In genomic region chr15:79523266-79523665, GRCh38 we compare ENCODE assay signal across 15 cellular contexts.
"Had no signal": no experiment of that assay in that cellular context is flagged by ENCODE, and none has a peak within 500 bp of the region (broad histone marks: within the 10 kb centered on the region; RNA-seq: fewer than 3 reads in every experiment).

No MANE protein-coding gene starts in this region.

- H3K9me3 Mint-ChIP-seq: activated CD8-positive, alpha-beta T cell treated with anti-CD3 and anti-CD28 coated beads for 36 hours; activated T-cell treated with anti-CD3 and anti-CD28 coated beads, Interleukin-2, amount 50 U/mL, for 4 hours had no signal

- H3K36me3 Mint-ChIP-seq: naive thymus-derived CD4-positive, alpha-beta T cell; WTC11 had no signal

- H3K4me3 Mint-ChIP-seq: activated CD8-positive, alpha-beta T cell treated with anti-CD3 and anti-CD28 coated beads for 36 hours; activated T-cell treated with anti-CD3 and anti-CD28 coated beads, Interleukin-2, amount 50 U/mL, for 4 hours; naive thymus-derived CD4-positive, alpha-beta T cell; WTC11 had no signal

- ATAC-seq: activated CD8-positive, alpha-beta T cell treated with anti-CD3 and anti-CD28 coated beads for 36 hours; activated T-cell treated with anti-CD3 and anti-CD28 coated beads, Interleukin-2, amount 50 U/mL, for 4 hours; gastroesophageal sphincter; left colon; mucosa of descending colon; naive thymus-derived CD4-positive, alpha-beta T cell; pancreas; WTC11 had no signal

- DNase-seq: activated CD4-positive, alpha-beta T cell treated with anti-CD3 and anti-CD28 coated beads for 4 hours; activated CD8-positive, alpha-beta T cell treated with anti-CD3 and anti-CD28 coated beads for 36 hours; activated effector memory CD4-positive, alpha-beta T cell treated with Interleukin-2 at 50 U/mL for 16 hours; activated naive CD4-positive, alpha-beta T cell treated with anti-CD3 and anti-CD28 coated beads, Interleukin-2, amount 50 U/mL, for 16 hours; activated T-cell treated with anti-CD3 and anti-CD28 coated beads, Interleukin-2, amount 50 U/mL, for 4 hours; left colon; mammary epithelial cell; mucosa of descending colon; naive thymus-derived CD4-positive, alpha-beta T cell; pancreas; stimulated activated CD4-positive, alpha-beta T cell treated with anti-CD3 and anti-CD28 coated beads, Interleukin-4, amount 100 ng/mL, for 1 hour; stimulated activated naive CD4-positive, alpha-beta T cell; tibial artery had no signal

- H3K27ac Mint-ChIP-seq: activated CD8-positive, alpha-beta T cell treated with anti-CD3 and anti-CD28 coated beads for 36 hours; naive thymus-derived CD4-positive, alpha-beta T cell; WTC11 had no signal

- H3K4me1 Mint-ChIP-seq: naive thymus-derived CD4-positive, alpha-beta T cell had no signal
